17 cellular contexts compared by ENCODE assay signal in the genomic region with DNA sequence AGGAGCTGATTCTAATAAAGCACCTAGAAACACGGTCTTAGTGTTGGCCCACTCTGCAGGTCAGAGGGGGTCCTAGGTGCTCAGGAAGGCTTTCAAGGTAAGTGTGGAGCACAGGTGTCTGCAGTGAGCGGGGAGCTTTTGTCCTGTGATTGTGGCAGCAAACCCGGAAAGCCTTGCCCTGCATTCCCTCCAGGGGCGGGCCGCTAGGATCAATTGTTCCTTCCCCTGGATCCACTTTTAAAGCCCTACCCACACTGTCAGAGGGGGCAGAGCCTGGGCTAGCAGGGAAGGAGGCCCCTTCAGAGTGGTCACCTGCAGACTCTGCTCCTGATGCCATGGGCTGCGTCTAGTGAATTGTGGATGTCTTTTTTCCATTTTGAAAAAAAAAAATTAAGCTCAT.
A peak's percentile ranks its signal among the peaks of the same experiment; 100 is the strongest.
DNase-seq lines count a peak whose midpoint lies in the region; TF ChIP-seq lines count a peak whose summit lies in the region.
"Had no signal": no experiment of that assay in that cellular context is flagged by ENCODE, and none has a peak within 500 bp of the region (broad histone marks: within the 10 kb centered on the region; RNA-seq: fewer than 3 reads in every experiment).

No MANE protein-coding gene starts in this region.

- CTCF ChIA-PET in Calu3 (lab: Charles Lee): interaction anchor here (1.0 kb wide), 1 partner anchor 23 kb away, joined by 3 read pairs; no protein-coding TSS in a partner anchor
- CTCF ChIA-PET in SK-N-SH (lab: Yijun Ruan, JAX): interaction anchor here (1.1 to 1.9 kb wide), 6 partner anchors 9 to 464 kb away, joined by 3 to 5 read pairs (median 4); no protein-coding TSS in a partner anchor

- no CpG with 5 or more reads among the region's 6 CpGs for WGBS in neuronal stem cell (ENCODE audit: extremely low coverage in 2 of 2, insufficient read length in 2 of 2, insufficient replicate concordance in 1 of 2), 2 donors
- WGBS in SK-N-SH (ENCODE audit: low lambda C conversion rate): 94% methylated on average over 6 of the region's 6 CpGs
- 47 to 82% methylated on average over 6 of the region's 6 CpGs for WGBS in sigmoid colon, 2 donors

- H3K4me2 ChIP-seq in neuronal stem cell (ENCODE audit: insufficient read depth, low read length, poor library complexity, severe bottlenecking): no peak overlapping the region
- H3K4me2 ChIP-seq in SK-N-SH: no peak overlapping the region

- H3K23ac ChIP-seq in neuronal stem cell (ENCODE audit: low read depth, low read length, poor library complexity): no peak overlapping the region

- H3K36me3 Mint-ChIP-seq in Calu3 (ENCODE audit: insufficient read depth, unreplicated experiment): no peaks in the 10 kb centered on the region

- H3K9me2 ChIP-seq in SK-N-SH: no peaks in the 10 kb centered on the region

- H3F3A ChIP-seq in SK-N-SH (replicated peaks; ENCODE audit: insufficient read depth): peaks cover 5% of the 10 kb centered on the region

- H3K4me1 ChIP-seq in colonic mucosa (peaks cover 2% of the 10 kb centered on the region), neuronal stem cell (ENCODE audit: control insufficient read depth in 2 of 2, insufficient read depth in 1 of 2, low read depth in 1 of 2, low read length in 2 of 2) (peaks cover 9 to 16% of the 10 kb centered on the region in 2 donors), SK-N-SH (ENCODE audit: control insufficient read depth in 1 of 2, insufficient read depth in 2 of 2, low read depth in 1 of 2, low read length in 1 of 2) (peaks cover 8 to 31% of the 10 kb centered on the region in 2 experiments; a peak in 3 of 4 replicates), sigmoid colon (peaks cover 0 to 18% (median under 1%) of the 10 kb centered on the region in 4 donors)

- no peak overlapping the region for H3K14ac ChIP-seq in neuronal stem cell (ENCODE audit: low read length)

- H4K8ac ChIP-seq in neuronal stem cell (ENCODE audit: low read depth, low read length): no peak overlapping the region

- no peak overlapping the region for H3K27ac ChIP-seq in colonic mucosa
- no peak overlapping the region for H3K27ac ChIP-seq in neuronal stem cell (replicated peaks; ENCODE audit: low read length)
- no peak overlapping the region for H3K27ac ChIP-seq in SK-N-SH (ENCODE audit: low read depth in 2 of 2, low read length in 1 of 2)
- no peak overlapping the region for H3K27ac ChIP-seq in sigmoid colon

- TF ChIP-seq EP300 in SK-N-SH (IDR thresholded peaks at IDR 0.05; ENCODE audit: borderline replicate concordance in 1 of 2, low read depth in 1 of 2, low read length in 1 of 2) (no peak), sigmoid colon (IDR thresholded peaks at IDR 0.05) (no peak)

- no peak overlapping the region for H3K18ac ChIP-seq in neuronal stem cell (ENCODE audit: low read length)

- BruUV-seq in Calu3 (replicated peaks; lab: Mats Ljungman, UMichigan): no TSS peak

- no peaks in the 10 kb centered on the region for H3K36me3 ChIP-seq in colonic mucosa
- H3K36me3 ChIP-seq in neuronal stem cell (replicated peaks in 1 of 2; ENCODE audit: control insufficient read depth in 2 of 2, insufficient read depth in 2 of 2, low read length in 2 of 2): no peaks in the 10 kb centered on the region
- peaks cover 13 to 41% of the 10 kb centered on the region in 2 experiments for H3K36me3 ChIP-seq in SK-N-SH (replicated peaks in 1 of 2; ENCODE audit: control insufficient read depth in 1 of 2, insufficient read depth in 2 of 2, low read length in 1 of 2)
- peaks cover 0 to 17% (median 7%) of the 10 kb centered on the region in 4 donors for H3K36me3 ChIP-seq in sigmoid colon

- H2AFZ ChIP-seq in neuronal stem cell (ENCODE audit: low read length): no peak overlapping the region
- no peak overlapping the region for H2AFZ ChIP-seq in SK-N-SH (ENCODE audit: low read depth)

- no peak overlapping the region for H2BK120ac ChIP-seq in neuronal stem cell (ENCODE audit: low read depth, low read length)

- H4K91ac ChIP-seq in neuronal stem cell (ENCODE audit: low read depth, low read length, poor library complexity): no peak overlapping the region

- DNase-seq in Calu3: peak; percentile 10
- peak; percentile 24 for DNase-seq in colonic mucosa
- peak; percentile 62 for DNase-seq in iPS-NIHi7 (ENCODE audit: extremely low spot score)
- DNase-seq in neuronal stem cell (ENCODE audit: low spot score): peak; percentile 9
- DNase-seq in SK-N-SH: no peak
- no peak for DNase-seq in effector CD8-positive, alpha-beta T cell (lab: John Stamatoyannopoulos, UW)
- no peak for DNase-seq in sigmoid colon
- DNase-seq in activated naive CD4-positive, alpha-beta T cell (lab: John Stamatoyannopoulos, UW): no peak
- DNase-seq: 8988T, HCEC 1CT, IMR-90, NCI-H1417 treated with DMSO at 0.1 percent for 48 hours, NCI-H1930, NCI-H2171, NCI-H526, PC-3 had no signal

- H3K27me3 ChIP-seq in colonic mucosa (no peaks in the 10 kb centered on the region), neuronal stem cell (ENCODE audit: control insufficient read depth in 3 of 3, insufficient read depth in 3 of 3, low read depth in 1 of 3, low read length in 3 of 3) (no peaks in the 10 kb centered on the region), SK-N-SH (ENCODE audit: insufficient read depth) (no peaks in the 10 kb centered on the region), sigmoid colon (no peaks in the 10 kb centered on the region)

- H2BK15ac ChIP-seq in neuronal stem cell (ENCODE audit: low read length): no peak overlapping the region

- H2BK5ac ChIP-seq in neuronal stem cell (ENCODE audit: low read length): no peak overlapping the region

- no peaks in the 10 kb centered on the region for H3K9me3 Mint-ChIP-seq in Calu3 (ENCODE audit: low read depth, unreplicated experiment)

- H3K27ac Mint-ChIP-seq in Calu3 (ENCODE audit: unreplicated experiment): no peak overlapping the region

- peaks cover 4% of the 10 kb centered on the region; the same call in 1 of the 2 replicates for H4K20me1 ChIP-seq in SK-N-SH (ENCODE audit: insufficient read depth)

- H3K79me2 ChIP-seq in SK-N-SH (ENCODE audit: insufficient read depth): peaks cover 57% of the 10 kb centered on the region

- intact Hi-C loops in Calu3 (cut with micrococcal nuclease; ENCODE audit: unreplicated experiment): no loop called here
- intact Hi-C loops in colonic mucosa (cut with DNase I): no loop called here
- intact Hi-C loops in sigmoid colon (cut with DNase I): no loop called here

- H3K4me3 ChIP-seq in colonic mucosa (no peak overlapping the region), neuronal stem cell (ENCODE audit: low read length in 2 of 2) (no peak overlapping the region), SK-N-SH (ENCODE audit: low read depth in 2 of 2, low read length in 1 of 2) (no peak overlapping the region), sigmoid colon (no peak overlapping the region)
- H3K4me3 ChIP-seq: GM12878 had no signal

- no peaks in the 10 kb centered on the region for H3K79me1 ChIP-seq in neuronal stem cell (ENCODE audit: low read depth, low read length)

- no peak overlapping the region for H2BK12ac ChIP-seq in neuronal stem cell (ENCODE audit: low read length)

- no peak for TF ChIP-seq POLR2A in sigmoid colon (IDR thresholded peaks at IDR 0.05)

- no peaks in the 10 kb centered on the region for H3K27me3 Mint-ChIP-seq in Calu3 (ENCODE audit: unreplicated experiment)

- TF ChIP-seq RAD21 in SK-N-SH (IDR thresholded peaks at IDR 0.05; ENCODE audit: low read length): no peak

- H2AK5ac ChIP-seq in neuronal stem cell (ENCODE audit: low read depth, low read length): no peak overlapping the region

- no peak overlapping the region for H3K4ac ChIP-seq in neuronal stem cell (ENCODE audit: low read length)

- H3K4me1 Mint-ChIP-seq in Calu3 (ENCODE audit: low read depth, unreplicated experiment): no peaks in the 10 kb centered on the region

- H3K9me3 ChIP-seq in colonic mucosa (no peaks in the 10 kb centered on the region), neuronal stem cell (replicated peaks in 1 of 2; ENCODE audit: control insufficient read depth in 2 of 2, insufficient read depth in 1 of 2, low read depth in 1 of 2, low read length in 2 of 2) (no peaks in the 10 kb centered on the region), SK-N-SH (no peaks in the 10 kb centered on the region), sigmoid colon (no peaks in the 10 kb centered on the region)

- no peak overlapping the region for H3K9ac ChIP-seq in colonic mucosa (ENCODE audit: low read depth in 2 of 2, low read length in 2 of 2)
- H3K9ac ChIP-seq in neuronal stem cell (ENCODE audit: low read depth, low read length, poor library complexity): no peak overlapping the region
- H3K9ac ChIP-seq in SK-N-SH: no peak overlapping the region

- POLR2A ChIA-PET in SK-N-SH (lab: Yijun Ruan, JAX): no interaction called here

- TF ChIP-seq CTCF in Calu3 (IDR thresholded peaks at IDR 0.05; ENCODE audit: unreplicated experiment): no peak
- TF ChIP-seq CTCF in colonic mucosa (IDR thresholded peaks at IDR 0.05): no peak
- TF ChIP-seq CTCF in SK-N-SH (IDR thresholded peaks at IDR 0.05): no peak
- TF ChIP-seq CTCF in sigmoid colon (IDR thresholded peaks at IDR 0.05): no peak

- no peak overlapping the region for H3K4me3 Mint-ChIP-seq in Calu3 (ENCODE audit: low read depth, unreplicated experiment)

TF ChIP-seq in SK-N-SH, 30 proteins besides CTCF, POLR2A, EP300 and RAD21:
- no peak for TF ChIP-seq GABPA (IDR thresholded peaks at IDR 0.05; ENCODE audit: low read depth)
- TF ChIP-seq TAF1 (IDR thresholded peaks at IDR 0.05; ENCODE audit: borderline replicate concordance, low read depth, low read length): no peak
- TF ChIP-seq MEF2A (IDR thresholded peaks at IDR 0.05; ENCODE audit: borderline replicate concordance, low read depth): no peak
- no peak for TF ChIP-seq FOXM1 (IDR thresholded peaks at IDR 0.05; ENCODE audit: low read depth)
- TF ChIP-seq MXI1 (IDR thresholded peaks at IDR 0.05; ENCODE audit: low read depth, low read length): no peak
- TF ChIP-seq TCF12 (IDR thresholded peaks at IDR 0.05): no peak
- no peak for TF ChIP-seq SIN3A (IDR thresholded peaks at IDR 0.05; ENCODE audit: borderline replicate concordance, low read depth, low read length)
- no peak for TF ChIP-seq ELF1 (IDR thresholded peaks at IDR 0.05)
- TF ChIP-seq, protein P1, sequence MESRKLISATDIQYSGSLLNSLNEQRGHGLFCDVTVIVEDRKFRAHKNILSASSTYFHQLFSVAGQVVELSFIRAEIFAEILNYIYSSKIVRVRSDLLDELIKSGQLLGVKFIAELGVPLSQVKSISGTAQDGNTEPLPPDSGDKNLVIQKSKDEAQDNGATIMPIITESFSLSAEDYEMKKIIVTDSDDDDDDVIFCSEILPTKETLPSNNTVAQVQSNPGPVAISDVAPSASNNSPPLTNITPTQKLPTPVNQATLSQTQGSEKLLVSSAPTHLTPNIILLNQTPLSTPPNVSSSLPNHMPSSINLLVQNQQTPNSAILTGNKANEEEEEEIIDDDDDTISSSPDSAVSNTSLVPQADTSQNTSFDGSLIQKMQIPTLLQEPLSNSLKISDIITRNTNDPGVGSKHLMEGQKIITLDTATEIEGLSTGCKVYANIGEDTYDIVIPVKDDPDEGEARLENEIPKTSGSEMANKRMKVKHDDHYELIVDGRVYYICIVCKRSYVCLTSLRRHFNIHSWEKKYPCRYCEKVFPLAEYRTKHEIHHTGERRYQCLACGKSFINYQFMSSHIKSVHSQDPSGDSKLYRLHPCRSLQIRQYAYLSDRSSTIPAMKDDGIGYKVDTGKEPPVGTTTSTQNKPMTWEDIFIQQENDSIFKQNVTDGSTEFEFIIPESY (IDR thresholded peaks at IDR 0.05; ENCODE audit: borderline replicate concordance, low read depth): no peak

Comparison
In these comparisons a context has a peak if more than half of its experiments do, and no peak if none do; other contexts are left out.
1. DNase-seq: peak in Calu3 (single experiment), colonic mucosa (single experiment), iPS-NIHi7 (single experiment) and neuronal stem cell (single experiment); none in SK-N-SH (single experiment), effector CD8-positive, alpha-beta T cell (single experiment), sigmoid colon (single experiment) and activated naive CD4-positive, alpha-beta T cell (0 of 4).